Comparison of ENCODE assay signal across 16 cellular contexts in the genomic region with DNA sequence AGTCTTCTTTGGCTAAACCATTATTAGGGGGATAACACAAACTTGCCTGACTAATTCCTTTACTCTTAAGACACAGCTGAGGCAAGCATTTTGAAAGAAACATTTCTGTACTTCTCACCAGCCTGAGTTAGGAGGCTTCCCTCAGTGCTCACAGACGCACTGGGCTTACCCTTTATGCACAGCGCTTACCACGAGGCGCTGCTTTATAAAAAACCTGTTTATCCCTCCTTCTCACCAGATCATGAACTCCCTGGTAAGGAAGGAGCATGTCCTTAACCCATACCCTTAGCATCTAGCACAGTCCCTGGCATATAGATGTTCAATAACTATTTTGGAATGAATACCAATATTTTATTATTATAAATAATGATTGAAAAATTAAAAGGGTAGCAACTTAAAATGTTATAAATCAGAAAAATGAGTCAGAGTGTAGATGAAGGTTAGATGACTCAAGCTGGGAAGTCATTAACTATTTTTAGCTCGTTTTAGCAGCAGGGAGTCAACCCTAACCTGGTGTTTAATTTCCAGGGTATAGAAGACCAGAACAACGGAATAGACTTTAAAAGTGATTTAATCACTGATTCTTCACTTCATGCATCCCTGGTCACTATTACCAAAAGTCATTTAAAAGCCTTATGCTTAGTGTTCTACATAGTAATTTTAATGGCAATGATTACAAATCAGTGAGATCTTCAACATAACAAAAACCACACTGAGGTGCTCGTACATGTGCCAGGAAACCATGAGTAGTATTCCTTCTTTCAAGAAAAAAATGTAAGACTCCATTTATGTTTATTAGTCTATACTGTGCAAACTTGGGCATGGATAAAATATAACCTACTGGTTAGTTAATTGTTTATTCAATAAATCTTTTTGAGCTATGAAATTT. TPM values are rescaled to one million over a fixed set of nuclear protein-coding genes. Genes with fewer than 3 reads are reported as not detected.
DNase-seq lines count a peak whose midpoint lies in the region; ATAC-seq lines count a peak whose summit lies in the region.
"Had no signal": no experiment of that assay in that cellular context is flagged by ENCODE, and none has a peak within 500 bp of the region (broad histone marks: within the 10 kb centered on the region; RNA-seq: fewer than 3 reads in every experiment).

No MANE protein-coding gene starts in this region.

- H3K27ac ChIP-seq in caudate nucleus (ENCODE audit: low read depth, low read length) = peak overlapping the region; percentile 46
- H3K27ac ChIP-seq in muscle layer of colon (ENCODE audit: low read depth, low read length) = peak overlapping the region; percentile 44
- H3K27ac ChIP-seq: cardiac muscle cell had no signal

- H3K27me3 ChIP-seq in muscle layer of colon (ENCODE audit: control insufficient read depth in 1 of 2, insufficient read depth in 2 of 2, low read length in 2 of 2) = no peaks in the 10 kb centered on the region

- POLR2A ChIA-PET in activated CD4-positive, alpha-beta memory T cell treated with anti-CD3 and anti-CD28 coated beads for 36 hours (lab: Charles Lee) = no interaction called here

- no peak overlapping the region for H3K9ac ChIP-seq in muscle layer of colon (ENCODE audit: low read length)
- H3K9ac ChIP-seq: SK-N-SH had no signal

- no peaks in the 10 kb centered on the region for H3K9me3 Mint-ChIP-seq in activated CD4-positive, alpha-beta memory T cell treated with anti-CD3 and anti-CD28 coated beads for 36 hours
- H3K9me3 Mint-ChIP-seq: stimulated activated effector memory CD8-positive, alpha-beta T cell treated with anti-CD3 and anti-CD28 coated beads, Interleukin-12 subunit alpha, Interleukin-12 subunit beta, amount 100 ng/mL, for 72 hours had no signal

- H3K4me1 Mint-ChIP-seq in activated CD4-positive, alpha-beta memory T cell treated with anti-CD3 and anti-CD28 coated beads for 36 hours (ENCODE audit: low read depth) = peaks cover 3% of the 10 kb centered on the region
- H3K4me1 Mint-ChIP-seq: stimulated activated effector memory CD8-positive, alpha-beta T cell treated with anti-CD3 and anti-CD28 coated beads, Interleukin-12 subunit alpha, Interleukin-12 subunit beta, amount 100 ng/mL, for 72 hours had no signal

- DNase-seq in AG20443 (ENCODE audit: low spot score) (peak; percentile 50), LHCN-M2 (ENCODE audit: low read depth) (peak; percentile 68), caudate nucleus (lab: John Stamatoyannopoulos, UW) (peak in 15 of 61 donors; percentile 5 to 67 (median 22))
- no peak for DNase-seq in central memory CD4-positive, alpha-beta T cell
- no peak for DNase-seq in activated CD4-positive, alpha-beta memory T cell treated with anti-CD3 and anti-CD28 coated beads for 36 hours
- DNase-seq: activated T-cell treated with anti-CD3 and anti-CD28 coated beads, Interleukin-2, amount 50 U/mL, for 48 hours; BE2C; left cardiac atrium; MV-4-11; NCI-H774; SK-N-SH had no signal

- CTCF ChIA-PET in activated CD4-positive, alpha-beta memory T cell treated with anti-CD3 and anti-CD28 coated beads for 36 hours (lab: Charles Lee) = no interaction called here

- H3K4me3 ChIP-seq in muscle layer of colon (ENCODE audit: low read depth in 1 of 2, low read length in 2 of 2) = no peak overlapping the region
- H3K4me3 ChIP-seq: cardiac muscle cell had no signal

- no peak overlapping the region for H3K27ac Mint-ChIP-seq in activated CD4-positive, alpha-beta memory T cell treated with anti-CD3 and anti-CD28 coated beads for 36 hours
- H3K27ac Mint-ChIP-seq: stimulated activated effector memory CD8-positive, alpha-beta T cell treated with anti-CD3 and anti-CD28 coated beads, Interleukin-12 subunit alpha, Interleukin-12 subunit beta, amount 100 ng/mL, for 72 hours had no signal

- ATAC-seq in GM18868 (IDR thresholded peaks at IDR 0.05; ENCODE audit: unreplicated experiment) = no peak
- ATAC-seq in GM18520 (IDR thresholded peaks at IDR 0.05; ENCODE audit: unreplicated experiment) = no peak
- ATAC-seq: stimulated activated effector memory CD8-positive, alpha-beta T cell treated with anti-CD3 and anti-CD28 coated beads, Interleukin-12 subunit alpha, Interleukin-12 subunit beta, amount 100 ng/mL, for 72 hours had no signal

- H3K4me1 ChIP-seq in muscle layer of colon (ENCODE audit: insufficient read depth, low read length) = peaks cover 6% of the 10 kb centered on the region
- H3K4me1 ChIP-seq: BE2C had no signal

- H3K36me3 ChIP-seq in muscle layer of colon (ENCODE audit: insufficient read depth, low read length) = no peaks in the 10 kb centered on the region
- H3K36me3 ChIP-seq: BE2C, cardiac muscle cell had no signal

- no peaks in the 10 kb centered on the region for H3K36me3 Mint-ChIP-seq in activated CD4-positive, alpha-beta memory T cell treated with anti-CD3 and anti-CD28 coated beads for 36 hours
- H3K36me3 Mint-ChIP-seq: stimulated activated effector memory CD8-positive, alpha-beta T cell treated with anti-CD3 and anti-CD28 coated beads, Interleukin-12 subunit alpha, Interleukin-12 subunit beta, amount 100 ng/mL, for 72 hours had no signal

- peaks cover 18% of the 10 kb centered on the region for H3K27me3 Mint-ChIP-seq in activated CD4-positive, alpha-beta memory T cell treated with anti-CD3 and anti-CD28 coated beads for 36 hours

- H3K9me3 ChIP-seq in muscle layer of colon (ENCODE audit: low read length) = no peaks in the 10 kb centered on the region
- H3K9me3 ChIP-seq: BE2C, SK-N-SH had no signal

- H3K4me3 Mint-ChIP-seq in activated CD4-positive, alpha-beta memory T cell treated with anti-CD3 and anti-CD28 coated beads for 36 hours = no peak overlapping the region
- H3K4me3 Mint-ChIP-seq: stimulated activated effector memory CD8-positive, alpha-beta T cell treated with anti-CD3 and anti-CD28 coated beads, Interleukin-12 subunit alpha, Interleukin-12 subunit beta, amount 100 ng/mL, for 72 hours had no signal

- intact Hi-C loops in activated CD4-positive, alpha-beta memory T cell treated with anti-CD3 and anti-CD28 coated beads for 36 hours (cut with micrococcal nuclease) = loop anchor here (5.0 kb wide), 2 partner anchors 153 to 618 kb away; partner anchors contain the start of gene HDDC2

RNA-seq across cellular contexts. Expression of gene TPD52L1, which starts 4.1 kb away (rescaled TPM):
- total RNA-seq in LHCN-M2 (2014; rRNA removed) = 0.83 and 1.5 TPM in 2 replicates
- polyA plus RNA-seq in LHCN-M2 (2012) = 12.7 TPM
- total RNA-seq in activated CD4-positive, alpha-beta memory T cell treated with anti-CD3 and anti-CD28 coated beads for 36 hours = 1 to 10 TPM; 1.3 to 1.4 TPM

Comparison
In these comparisons a context has a peak if more than half of its experiments do, and no peak if none do; other contexts are left out.
1. DNase-seq: peak in AG20443 (single experiment) and LHCN-M2 (single experiment); none in central memory CD4-positive, alpha-beta T cell (single experiment) and activated CD4-positive, alpha-beta memory T cell treated with anti-CD3 and anti-CD28 coated beads for 36 hours (single experiment).